Comparison of ENCODE assay signal across 12 cellular contexts in genomic region chr1:98766241-98766640, GRCh38.
DNase-seq lines count a peak whose midpoint lies in the region; ATAC-seq lines count a peak whose summit lies in the region.
"Had no signal": no experiment of that assay in that cellular context is flagged by ENCODE, and none has a peak within 500 bp of the region (broad histone marks: within the 10 kb centered on the region; RNA-seq: fewer than 3 reads in every experiment).

No MANE protein-coding gene starts in this region.

- H3K9me3 Mint-ChIP-seq in memory B cell = no peaks in the 10 kb centered on the region

- no peak overlapping the region for H3K27ac Mint-ChIP-seq in memory B cell

- H3K36me3 Mint-ChIP-seq in memory B cell = no peaks in the 10 kb centered on the region

- H3K4me1 Mint-ChIP-seq in memory B cell = peaks cover 10% of the 10 kb centered on the region

- no peaks in the 10 kb centered on the region for H3K27me3 Mint-ChIP-seq in memory B cell

- ATAC-seq in GM18868 (IDR thresholded peaks at IDR 0.05; ENCODE audit: unreplicated experiment) = peak; percentile 97
- ATAC-seq in GM21786 (IDR thresholded peaks at IDR 0.05; ENCODE audit: unreplicated experiment) = peak; percentile 80
- ATAC-seq in HG03558 (IDR thresholded peaks at IDR 0.05; ENCODE audit: extremely low read depth, unreplicated experiment) = peak; percentile 72
- ATAC-seq in memory B cell (ENCODE audit: low read depth) = peak; percentile 91
- ATAC-seq: HCT116; K562; stimulated activated naive CD8-positive, alpha-beta T cell treated with anti-CD3 and anti-CD28 coated beads, Interleukin-15, Interleukin-2, amounts not matched to agents 100 U/mL and 50 U/mL, for 24 hours had no signal

- DNase-seq in memory B cell (ENCODE audit: low spot score in 2 of 2) (no peak), NCI-H2171 (lab: John Stamatoyannopoulos, UW) (no peak), HuH-7 (ENCODE audit: low spot score) (no peak)
- no peak for DNase-seq in activated effector memory CD4-positive, alpha-beta T cell treated with anti-CD3 and anti-CD28 coated beads, Interleukin-2, amount 50 U/mL, for 16 hours
- DNase-seq in activated CD8-positive, alpha-beta memory T cell treated with anti-CD3 and anti-CD28 coated beads for 24 hours = no peak
- DNase-seq: activated CD4-positive, alpha-beta T cell treated with anti-CD3 and anti-CD28 coated beads, Interleukin-2, amount 50 U/mL, for 48 hours; stimulated activated naive CD8-positive, alpha-beta T cell treated with anti-CD3 and anti-CD28 coated beads, Interleukin-15, Interleukin-2, amounts not matched to agents 100 U/mL and 50 U/mL, for 24 hours had no signal

- no peak overlapping the region for H3K4me3 Mint-ChIP-seq in memory B cell
